Comparison of ENCODE assay signal across 15 cellular contexts in genomic region chr10:103747193-103747865, GRCh38.
DNase-seq lines count a peak whose midpoint lies in the region; ATAC-seq and TF ChIP-seq lines count a peak whose summit lies in the region.
"Had no signal": no experiment of that assay in that cellular context is flagged by ENCODE, and none has a peak within 500 bp of the region (broad histone marks: within the 10 kb centered on the region; RNA-seq: fewer than 3 reads in every experiment).

No MANE protein-coding gene starts in this region.

- CTCF ChIA-PET in RWPE1 (lab: Yijun Ruan, JAX) (interaction anchor here (0.7 to 2.1 kb wide), 2 partner anchors 11 to 38 kb away, joined by 3 to 7 read pairs; no protein-coding TSS in a partner anchor), WTC11 (lab: Charles Lee) (interaction anchor here (1.1 to 2.5 kb wide), 2 partner anchors 10 to 35 kb away, joined by 3 to 13 read pairs; no protein-coding TSS in a partner anchor)

- H2BK120ac ChIP-seq in H9 (ENCODE audit: low read depth, low read length, poor library complexity, severe bottlenecking): no peak overlapping the region

- H3K23me2 ChIP-seq in H9 (ENCODE audit: insufficient read length, low read depth, low read length, poor library complexity, severe bottlenecking): no peaks in the 10 kb centered on the region

- no peaks in the 10 kb centered on the region for H3K79me1 ChIP-seq in H9 (ENCODE audit: insufficient read depth, low read depth, low read length, poor library complexity, severe bottlenecking)

- H3K4ac ChIP-seq in H9 (ENCODE audit: low read depth, low read length): no peak overlapping the region

- H3K4me1 ChIP-seq in H9 (ENCODE audit: insufficient read depth, low read length): no peaks in the 10 kb centered on the region
- H3K4me1 ChIP-seq: right lobe of liver, uterus had no signal

- no peak overlapping the region for H3K4me2 ChIP-seq in H9 (ENCODE audit: insufficient read depth, insufficient read length, low read length)

- no peak overlapping the region for H2BK5ac ChIP-seq in H9 (ENCODE audit: insufficient read length, low read length)

- H3K27me3 ChIP-seq in H9 (ENCODE audit: insufficient read depth, low read length): no peaks in the 10 kb centered on the region
- H3K27me3 ChIP-seq: right lobe of liver, uterus had no signal

- H4K20me1 ChIP-seq in H9 (ENCODE audit: control insufficient read depth, insufficient read depth, insufficient read length): no peaks in the 10 kb centered on the region

- WGBS in H9 (ENCODE audit: extremely low coverage, insufficient read length, low lambda C conversion rate): no CpG with 5 or more reads among the region's 14 CpGs

- H3K27ac ChIP-seq in H9 (ENCODE audit: insufficient read length, low read depth, low read length) (no peak overlapping the region), RWPE1 (peak overlapping the region; percentile 89)
- H3K27ac ChIP-seq: right lobe of liver, uterus had no signal

- no peak overlapping the region for H2BK12ac ChIP-seq in H9 (ENCODE audit: insufficient read length, low read depth, low read length)

- H4K5ac ChIP-seq in H9 (ENCODE audit: insufficient read length, low read depth, low read length): no peak overlapping the region

- H2BK15ac ChIP-seq in H9 (ENCODE audit: low read depth, low read length): no peak overlapping the region

- POLR2A ChIA-PET in RWPE1 (lab: Yijun Ruan, JAX; ENCODE audit: low non-redundant PET): interaction anchor here (0.7 to 1.0 kb wide), 2 partner anchors 33 to 123 kb away, joined by 3 read pairs; no protein-coding TSS in a partner anchor
- POLR2A ChIA-PET in WTC11 (lab: Charles Lee): no interaction called here

- no peaks in the 10 kb centered on the region; a peak in 1 of 7 replicates for H3K36me3 Mint-ChIP-seq in H9 (ENCODE audit: insufficient read depth in 1 of 3, low read depth in 3 of 3)
- peaks cover 13% of the 10 kb centered on the region for H3K36me3 Mint-ChIP-seq in endothelial cell (ENCODE audit: low read depth, unreplicated experiment)
- H3K36me3 Mint-ChIP-seq in WTC11: no peaks in the 10 kb centered on the region
- H3K36me3 Mint-ChIP-seq: activated naive CD8-positive, alpha-beta T cell treated with anti-CD3 and anti-CD28 coated beads, Interleukin-2, amount 10 ng/mL, durations not matched to agents 7 days and 5 days had no signal

- no peak for TF ChIP-seq CTCF in H9 (conservative IDR thresholded peaks at IDR 0.05)
- no peak for TF ChIP-seq CTCF in RWPE1 (conservative IDR thresholded peaks at IDR 0.05; ENCODE audit: low read depth)
- no peak for TF ChIP-seq CTCF in endothelial cell (IDR thresholded peaks at IDR 0.05; ENCODE audit: unreplicated experiment)
- no peak for TF ChIP-seq CTCF in WTC11 (IDR thresholded peaks at IDR 0.05)

- ATAC-seq in sciatic nerve (peak; percentile 66), WTC11 (no peak)
- ATAC-seq: stimulated activated naive B cell treated with anti-CD40 and anti-IgM and Interleukin-4, amounts not matched to agents 10 μg/mL and 1 μg/mL and 100 μg/mL, for 72 hours had no signal

- H2AFZ ChIP-seq in H9 (ENCODE audit: low read length): no peak overlapping the region

- intact Hi-C loops in sciatic nerve (cut with DNase I): no loop called here

- H3K79me2 ChIP-seq in H9 (ENCODE audit: insufficient read depth, low read length): no peaks in the 10 kb centered on the region

- H3K27ac Mint-ChIP-seq in H9: no peak overlapping the region; a peak in 1 of 7 replicates
- H3K27ac Mint-ChIP-seq in endothelial cell (ENCODE audit: unreplicated experiment): peak overlapping the region; percentile 70
- no peak overlapping the region for H3K27ac Mint-ChIP-seq in WTC11
- H3K27ac Mint-ChIP-seq: activated naive CD8-positive, alpha-beta T cell treated with anti-CD3 and anti-CD28 coated beads, Interleukin-2, amount 10 ng/mL, durations not matched to agents 7 days and 5 days; stimulated activated naive B cell treated with anti-CD40 and anti-IgM and Interleukin-4, amounts not matched to agents 10 μg/mL and 1 μg/mL and 100 μg/mL, for 72 hours had no signal

- H3K4me3 Mint-ChIP-seq in H9: no peak overlapping the region
- H3K4me3 Mint-ChIP-seq in endothelial cell (ENCODE audit: unreplicated experiment): no peak overlapping the region
- no peak overlapping the region for H3K4me3 Mint-ChIP-seq in WTC11
- H3K4me3 Mint-ChIP-seq: activated naive CD8-positive, alpha-beta T cell treated with anti-CD3 and anti-CD28 coated beads, Interleukin-2, amount 10 ng/mL, durations not matched to agents 7 days and 5 days; neural crest cell; stimulated activated naive B cell treated with anti-CD40 and anti-IgM and Interleukin-4, amounts not matched to agents 10 μg/mL and 1 μg/mL and 100 μg/mL, for 72 hours had no signal

- H3K9ac ChIP-seq in H9 (ENCODE audit: extremely low read depth, insufficient read length, low read length): no peak overlapping the region

- H3K14ac ChIP-seq in H9 (ENCODE audit: insufficient read depth, low read length): peak overlapping the region; percentile 6

- H3K27me3 Mint-ChIP-seq in H9 (ENCODE audit: low read depth): no peaks in the 10 kb centered on the region
- H3K27me3 Mint-ChIP-seq in endothelial cell (ENCODE audit: unreplicated experiment): peaks cover 17% of the 10 kb centered on the region
- no peaks in the 10 kb centered on the region for H3K27me3 Mint-ChIP-seq in WTC11 (ENCODE audit: low read depth)

- no peak overlapping the region for H3T11ph ChIP-seq in H9 (ENCODE audit: low read length)

- H3K23ac ChIP-seq in H9 (ENCODE audit: insufficient read length, low read depth, low read length): no peak overlapping the region

- DNase-seq in H9 (no peak), RWPE1 (ENCODE audit: low spot score) (no peak), endothelial cell (ENCODE audit: low spot score) (no peak), sciatic nerve (ENCODE audit: low spot score) (peak; percentile 77), kidney tubule cell (ENCODE audit: low spot score) (no peak), WTC11 (ENCODE audit: low spot score) (no peak)
- DNase-seq in stimulated activated CD4-positive, alpha-beta T cell treated with anti-CD3 and anti-CD28 coated beads, Interleukin-4, amount 100 ng/mL, for 24 hours: no peak
- DNase-seq: activated naive CD8-positive, alpha-beta T cell treated with anti-CD3 and anti-CD28 coated beads, Interleukin-2, amount 10 ng/mL, durations not matched to agents 7 days and 5 days; MV-4-11; NCI-H2171; right lobe of liver; SIG-M5; stimulated activated naive B cell treated with anti-CD40 and anti-IgM and Interleukin-4, amounts not matched to agents 10 μg/mL and 1 μg/mL and 100 μg/mL, for 72 hours; uterus had no signal

- H3K9me3 ChIP-seq in H9 (ENCODE audit: control insufficient read depth, low read depth, low read length): no peaks in the 10 kb centered on the region
- H3K9me3 ChIP-seq: right lobe of liver, uterus had no signal

- no peak overlapping the region for H3K18ac ChIP-seq in H9 (ENCODE audit: insufficient read length, low read depth, low read length)

- H3K4me1 Mint-ChIP-seq in H9 (peaks cover 0 to 8% of the 10 kb centered on the region in 2 experiments; a peak in 3 of 4 replicates), endothelial cell (ENCODE audit: unreplicated experiment) (peaks cover 32% of the 10 kb centered on the region), WTC11 (peaks cover 4% of the 10 kb centered on the region; the same call in 1 of the 2 replicates)

- no peak overlapping the region for H4K8ac ChIP-seq in H9 (replicated peaks; ENCODE audit: insufficient read length, low read depth, low read length)

- H3K9me3 Mint-ChIP-seq in H9 (peaks cover 0 to 2% of the 10 kb centered on the region in 2 experiments; a peak in 1 of 5 replicates), endothelial cell (ENCODE audit: unreplicated experiment) (no peaks in the 10 kb centered on the region), WTC11 (no peaks in the 10 kb centered on the region)
- H3K9me3 Mint-ChIP-seq: activated naive CD8-positive, alpha-beta T cell treated with anti-CD3 and anti-CD28 coated beads, Interleukin-2, amount 10 ng/mL, durations not matched to agents 7 days and 5 days; neural crest cell had no signal

- no peak overlapping the region for H2BK20ac ChIP-seq in H9 (ENCODE audit: low read depth, low read length, poor library complexity, severe bottlenecking)

- no peak overlapping the region for H3K56ac ChIP-seq in H9 (ENCODE audit: insufficient read length, low read depth, low read length)

- no peak overlapping the region for H4K91ac ChIP-seq in H9 (ENCODE audit: insufficient read length, low read depth, low read length)

- H2AK5ac ChIP-seq in H9 (ENCODE audit: insufficient read length, low read length): no peak overlapping the region

TF ChIP-seq in WTC11, 78 proteins besides CTCF, POLR2A, EP300 and RAD21 (continues in another document):
- no peak for TF ChIP-seq GABPB1 (CRISPR knock-in tag; IDR thresholded peaks at IDR 0.05)
- TF ChIP-seq TEAD1 (CRISPR knock-in tag; IDR thresholded peaks at IDR 0.05): no peak
- TF ChIP-seq TCF7 (CRISPR knock-in tag; IDR thresholded peaks at IDR 0.05; ENCODE audit: low read depth): no peak
- no peak for TF ChIP-seq JAZF1 (CRISPR knock-in tag; IDR thresholded peaks at IDR 0.05)
- TF ChIP-seq FOXJ3 (CRISPR knock-in tag; IDR thresholded peaks at IDR 0.05; ENCODE audit: borderline replicate concordance): no peak
- TF ChIP-seq MAX (CRISPR knock-in tag; IDR thresholded peaks at IDR 0.05): no peak
- TF ChIP-seq, protein P1, sequence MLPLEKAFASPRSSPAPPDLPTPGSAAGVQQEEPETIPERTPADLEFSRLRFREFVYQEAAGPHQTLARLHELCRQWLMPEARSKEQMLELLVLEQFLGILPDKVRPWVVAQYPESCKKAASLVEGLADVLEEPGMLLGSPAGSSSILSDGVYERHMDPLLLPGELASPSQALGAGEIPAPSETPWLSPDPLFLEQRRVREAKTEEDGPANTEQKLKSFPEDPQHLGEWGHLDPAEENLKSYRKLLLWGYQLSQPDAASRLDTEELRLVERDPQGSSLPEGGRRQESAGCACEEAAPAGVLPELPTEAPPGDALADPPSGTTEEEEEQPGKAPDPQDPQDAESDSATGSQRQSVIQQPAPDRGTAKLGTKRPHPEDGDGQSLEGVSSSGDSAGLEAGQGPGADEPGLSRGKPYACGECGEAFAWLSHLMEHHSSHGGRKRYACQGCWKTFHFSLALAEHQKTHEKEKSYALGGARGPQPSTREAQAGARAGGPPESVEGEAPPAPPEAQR (CRISPR knock-in tag; IDR thresholded peaks at IDR 0.05): no peak
